In genomic region chr1:230596306-230596705, GRCh38 we compare ENCODE assay signal across 18 cellular contexts. TPM values are rescaled to one million over a fixed set of nuclear protein-coding genes. Genes with fewer than 3 reads are reported as not detected.
DNase-seq lines count a peak whose midpoint lies in the region; ATAC-seq and TF ChIP-seq lines count a peak whose summit lies in the region.
"Had no signal": no experiment of that assay in that cellular context is flagged by ENCODE, and none has a peak within 500 bp of the region (broad histone marks: within the 10 kb centered on the region; RNA-seq: fewer than 3 reads in every experiment).

No MANE protein-coding gene starts in this region.

- no peak overlapping the region for H3K27ac ChIP-seq in spleen
- H3K27ac ChIP-seq: 22Rv1; A549; BLaER1 treated with 17β-estradiol and CSF1 and Interleukin-3, amounts not matched to agents 10 nM and 100 nM; C4-2B had no signal

- intact Hi-C loops in spleen (cut with DNase I; ENCODE audit: low total_unique reads): no loop called here

- no peak for TF ChIP-seq POLR2A in spleen (IDR thresholded peaks at IDR 0.05)

- in situ Hi-C loops in G401 (cut with HindIII; ENCODE audit: low sequenced_read_pairs): no loop called here

- H3K27me3 ChIP-seq in spleen (replicated peaks in 1 of 7): peaks cover 0 to 13% (median 0%) of the 10 kb centered on the region in 7 donors
- H3K27me3 ChIP-seq: BLaER1 treated with 17β-estradiol and CSF1 and Interleukin-3, amounts not matched to agents 10 nM and 100 nM had no signal

- H3K36me3 ChIP-seq in spleen: no peaks in the 10 kb centered on the region
- H3K36me3 ChIP-seq: BLaER1 treated with 17β-estradiol and CSF1 and Interleukin-3, amounts not matched to agents 10 nM and 100 nM had no signal

- H3K4me3 ChIP-seq in spleen: no peak overlapping the region
- H3K4me3 ChIP-seq: A549; BLaER1 treated with 17β-estradiol and CSF1 and Interleukin-3, amounts not matched to agents 10 nM and 100 nM; GM12878 had no signal

- WGBS in spleen, 5 donors: 48 to 80% (median 76%) methylated on average over 2 of the region's 2 CpGs

- no peak for TF ChIP-seq CTCF in spleen (IDR thresholded peaks at IDR 0.05 in 8 of 11, conservative IDR thresholded peaks at IDR 0.05 in 3 of 11)

- peak; percentile 85 for DNase-seq in G401 (ENCODE audit: low spot score)
- DNase-seq in cerebellar cortex (ENCODE audit: low spot score): peak; percentile 80
- DNase-seq in cerebellum (ENCODE audit: low spot score): peak; percentile 47
- no peak for DNase-seq in spleen
- no peak for DNase-seq in NCI-H446 (lab: John Stamatoyannopoulos, UW)
- DNase-seq: AML-193; Caco-2; Calu3; CD4-positive, alpha-beta T cell; CD8-positive, alpha-beta T cell; DMS79 treated with DMSO at 0.1 percent for 48 hours; GDM1 had no signal

- H3K4me1 ChIP-seq in spleen: no peaks in the 10 kb centered on the region
- H3K4me1 ChIP-seq: A549; BLaER1 treated with 17β-estradiol and CSF1 and Interleukin-3, amounts not matched to agents 10 nM and 100 nM; Caco-2 had no signal

- ATAC-seq in HG03025 (IDR thresholded peaks at IDR 0.05; ENCODE audit: low FRiP score, unreplicated experiment): no peak
- ATAC-seq: A549; CD8-positive, alpha-beta T cell; GM12878 had no signal

- peaks cover 0 to 13% (median 2%) of the 10 kb centered on the region in 8 donors for H3K9me3 ChIP-seq in spleen
- H3K9me3 ChIP-seq: Caco-2 had no signal

RNA-seq across cellular contexts. Expression of gene COG2, which starts 46.0 kb away (rescaled TPM):
- 24.5 and 35.5 TPM in 2 replicates for total RNA-seq in G401 (2014; rRNA removed; shearing (Covaris generic))
- total RNA-seq in cerebellum (24.0 TPM), spleen (10 to 100 TPM; 29.1 to 41.6 (median 31.9) TPM)
- polyA plus RNA-seq in spleen: 10 to 100 TPM; 13.1 to 15.0 (median 13.6) TPM

Comparison
In these comparisons a context has a peak if more than half of its experiments do, and no peak if none do; other contexts are left out.
1. DNase-seq: peak in G401 (single experiment), cerebellar cortex (single experiment) and cerebellum (single experiment); none in spleen (single experiment) and NCI-H446 (0 of 2).